1 cellular context compared by ENCODE assay signal in the genomic region with DNA sequence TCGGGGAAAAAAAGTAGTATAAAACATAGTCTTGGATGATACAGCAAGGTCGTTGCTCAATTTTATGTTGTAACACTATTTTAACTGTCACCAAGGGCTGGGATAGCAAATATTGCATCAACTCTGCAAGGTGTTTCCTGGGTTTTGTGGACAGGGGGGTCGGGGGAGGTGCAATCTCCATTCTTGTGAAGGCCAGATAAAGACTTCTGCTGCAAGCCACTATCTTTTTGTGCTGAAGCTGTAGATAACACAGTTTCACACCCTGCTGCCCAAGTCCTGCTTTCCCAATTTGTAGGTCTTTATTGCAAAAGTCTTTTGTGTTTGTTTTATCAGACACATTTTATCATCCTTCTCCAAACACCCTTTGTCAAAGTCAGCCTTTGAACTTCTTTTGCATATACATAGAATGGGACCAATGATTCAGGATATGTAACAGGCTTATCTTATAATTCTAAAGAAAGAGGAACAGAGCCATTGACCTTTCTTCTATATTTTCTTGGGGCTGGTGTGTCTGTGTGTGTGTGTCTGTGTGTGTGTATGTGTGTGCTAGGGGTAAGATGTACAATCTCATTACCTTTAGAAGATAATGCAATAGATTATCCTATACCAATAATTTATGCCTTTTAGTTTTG.
TF ChIP-seq lines count a peak whose summit lies in the region.

No MANE protein-coding gene starts in this region.

TF ChIP-seq in K562, 482 proteins besides CTCF, POLR2A, EP300 and RAD21 (continued from another document and continues in another):
- TF ChIP-seq, protein P1, sequence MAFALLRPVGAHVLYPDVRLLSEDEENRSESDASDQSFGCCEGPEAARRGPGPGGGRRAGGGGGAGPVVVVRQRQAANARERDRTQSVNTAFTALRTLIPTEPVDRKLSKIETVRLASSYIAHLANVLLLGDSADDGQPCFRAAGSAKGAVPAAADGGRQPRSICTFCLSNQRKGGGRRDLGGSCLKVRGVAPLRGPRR (CRISPR knock-in tag; IDR thresholded peaks at IDR 0.05): no peak
- no peak for TF ChIP-seq POLR2G (IDR thresholded peaks at IDR 0.05; ENCODE audit: low read depth, low read length)
- TF ChIP-seq SPI1 (IDR thresholded peaks at IDR 0.05; ENCODE audit: borderline replicate concordance, low read depth, low read length): peak; percentile 89
- TF ChIP-seq, protein P2, sequence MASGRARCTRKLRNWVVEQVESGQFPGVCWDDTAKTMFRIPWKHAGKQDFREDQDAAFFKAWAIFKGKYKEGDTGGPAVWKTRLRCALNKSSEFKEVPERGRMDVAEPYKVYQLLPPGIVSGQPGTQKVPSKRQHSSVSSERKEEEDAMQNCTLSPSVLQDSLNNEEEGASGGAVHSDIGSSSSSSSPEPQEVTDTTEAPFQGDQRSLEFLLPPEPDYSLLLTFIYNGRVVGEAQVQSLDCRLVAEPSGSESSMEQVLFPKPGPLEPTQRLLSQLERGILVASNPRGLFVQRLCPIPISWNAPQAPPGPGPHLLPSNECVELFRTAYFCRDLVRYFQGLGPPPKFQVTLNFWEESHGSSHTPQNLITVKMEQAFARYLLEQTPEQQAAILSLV (tag; IDR thresholded peaks at IDR 0.05): peak; percentile 99
- peak; percentile 97 for TF ChIP-seq DMBX1 (CRISPR knock-in tag; IDR thresholded peaks at IDR 0.05; ENCODE audit: borderline replicate concordance)
- TF ChIP-seq, protein P3, sequence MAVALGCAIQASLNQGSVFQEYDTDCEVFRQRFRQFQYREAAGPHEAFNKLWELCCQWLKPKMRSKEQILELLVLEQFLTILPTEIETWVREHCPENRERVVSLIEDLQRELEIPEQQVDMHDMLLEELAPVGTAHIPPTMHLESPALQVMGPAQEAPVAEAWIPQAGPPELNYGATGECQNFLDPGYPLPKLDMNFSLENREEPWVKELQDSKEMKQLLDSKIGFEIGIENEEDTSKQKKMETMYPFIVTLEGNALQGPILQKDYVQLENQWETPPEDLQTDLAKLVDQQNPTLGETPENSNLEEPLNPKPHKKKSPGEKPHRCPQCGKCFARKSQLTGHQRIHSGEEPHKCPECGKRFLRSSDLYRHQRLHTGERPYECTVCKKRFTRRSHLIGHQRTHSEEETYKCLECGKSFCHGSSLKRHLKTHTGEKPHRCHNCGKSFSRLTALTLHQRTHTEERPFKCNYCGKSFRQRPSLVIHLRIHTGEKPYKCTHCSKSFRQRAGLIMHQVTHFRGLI (CRISPR knock-in tag; IDR thresholded peaks at IDR 0.05): peak; percentile 82
- TF ChIP-seq, protein P4, sequence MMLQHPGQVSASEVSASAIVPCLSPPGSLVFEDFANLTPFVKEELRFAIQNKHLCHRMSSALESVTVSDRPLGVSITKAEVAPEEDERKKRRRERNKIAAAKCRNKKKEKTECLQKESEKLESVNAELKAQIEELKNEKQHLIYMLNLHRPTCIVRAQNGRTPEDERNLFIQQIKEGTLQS (IDR thresholded peaks at IDR 0.05): peak; percentile 99
- TF ChIP-seq, protein P4 (CRISPR knock-in tag; conservative IDR thresholded peaks at IDR 0.05): peak; percentile 79; the same call in 1 of the 2 replicates
- peak; percentile 83 for TF ChIP-seq MAFG (tag; conservative IDR thresholded peaks at IDR 0.05)
- TF ChIP-seq ZBTB8A (IDR thresholded peaks at IDR 0.05; ENCODE audit: partially characterized antibody): no peak
- TF ChIP-seq TOE1 (IDR thresholded peaks at IDR 0.05; ENCODE audit: borderline replicate concordance): peak; percentile 78; the same call in 1 of the 2 replicates
- TF ChIP-seq TOE1 (CRISPR knock-in tag; IDR thresholded peaks at IDR 0.05; ENCODE audit: borderline replicate concordance, low read depth): no peak
- 0 out of 2 replicates have a peak, but pooled peaks have one; percentile 5 for TF ChIP-seq CBX1 (IDR thresholded peaks at IDR 0.05; ENCODE audit: low read depth)
- TF ChIP-seq, protein P5, sequence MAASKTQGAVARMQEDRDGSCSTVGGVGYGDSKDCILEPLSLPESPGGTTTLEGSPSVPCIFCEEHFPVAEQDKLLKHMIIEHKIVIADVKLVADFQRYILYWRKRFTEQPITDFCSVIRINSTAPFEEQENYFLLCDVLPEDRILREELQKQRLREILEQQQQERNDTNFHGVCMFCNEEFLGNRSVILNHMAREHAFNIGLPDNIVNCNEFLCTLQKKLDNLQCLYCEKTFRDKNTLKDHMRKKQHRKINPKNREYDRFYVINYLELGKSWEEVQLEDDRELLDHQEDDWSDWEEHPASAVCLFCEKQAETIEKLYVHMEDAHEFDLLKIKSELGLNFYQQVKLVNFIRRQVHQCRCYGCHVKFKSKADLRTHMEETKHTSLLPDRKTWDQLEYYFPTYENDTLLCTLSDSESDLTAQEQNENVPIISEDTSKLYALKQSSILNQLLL (CRISPR knock-in tag; IDR thresholded peaks at IDR 0.05; ENCODE audit: borderline replicate concordance): no peak
- TF ChIP-seq, protein P6, sequence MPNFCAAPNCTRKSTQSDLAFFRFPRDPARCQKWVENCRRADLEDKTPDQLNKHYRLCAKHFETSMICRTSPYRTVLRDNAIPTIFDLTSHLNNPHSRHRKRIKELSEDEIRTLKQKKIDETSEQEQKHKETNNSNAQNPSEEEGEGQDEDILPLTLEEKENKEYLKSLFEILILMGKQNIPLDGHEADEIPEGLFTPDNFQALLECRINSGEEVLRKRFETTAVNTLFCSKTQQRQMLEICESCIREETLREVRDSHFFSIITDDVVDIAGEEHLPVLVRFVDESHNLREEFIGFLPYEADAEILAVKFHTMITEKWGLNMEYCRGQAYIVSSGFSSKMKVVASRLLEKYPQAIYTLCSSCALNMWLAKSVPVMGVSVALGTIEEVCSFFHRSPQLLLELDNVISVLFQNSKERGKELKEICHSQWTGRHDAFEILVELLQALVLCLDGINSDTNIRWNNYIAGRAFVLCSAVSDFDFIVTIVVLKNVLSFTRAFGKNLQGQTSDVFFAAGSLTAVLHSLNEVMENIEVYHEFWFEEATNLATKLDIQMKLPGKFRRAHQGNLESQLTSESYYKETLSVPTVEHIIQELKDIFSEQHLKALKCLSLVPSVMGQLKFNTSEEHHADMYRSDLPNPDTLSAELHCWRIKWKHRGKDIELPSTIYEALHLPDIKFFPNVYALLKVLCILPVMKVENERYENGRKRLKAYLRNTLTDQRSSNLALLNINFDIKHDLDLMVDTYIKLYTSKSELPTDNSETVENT (CRISPR knock-in tag; IDR thresholded peaks at IDR 0.05): no peak
- peak; percentile 93 for TF ChIP-seq MEF2D (tag; conservative IDR thresholded peaks at IDR 0.05; ENCODE audit: low read depth)
- peak in 1 of 2 experiments; percentile 92; a peak in 2 of 4 replicates for TF ChIP-seq ETV6 (IDR thresholded peaks at IDR 0.05; ENCODE audit: borderline replicate concordance in 1 of 2, low read depth in 2 of 2, low read length in 1 of 2)
- no peak for TF ChIP-seq ETV6 (CRISPR knock-in tag; IDR thresholded peaks at IDR 0.05; ENCODE audit: borderline replicate concordance)
- no peak for TF ChIP-seq ZNF140 (CRISPR knock-in tag; IDR thresholded peaks at IDR 0.05)
- peak; percentile 82 to 90; a peak in 3 of 4 replicates for TF ChIP-seq TEAD1 (CRISPR knock-in tag; IDR thresholded peaks at IDR 0.05)
- TF ChIP-seq PHB2 (IDR thresholded peaks at IDR 0.05; ENCODE audit: low read depth): peak; percentile 97
- TF ChIP-seq ZBTB7A (IDR thresholded peaks at IDR 0.05; ENCODE audit: borderline replicate concordance, control insufficient read depth, low read depth, low read length): peak; percentile 80
- TF ChIP-seq NCOA4 (IDR thresholded peaks at IDR 0.05; ENCODE audit: partially characterized antibody): no peak
- TF ChIP-seq, protein P7, sequence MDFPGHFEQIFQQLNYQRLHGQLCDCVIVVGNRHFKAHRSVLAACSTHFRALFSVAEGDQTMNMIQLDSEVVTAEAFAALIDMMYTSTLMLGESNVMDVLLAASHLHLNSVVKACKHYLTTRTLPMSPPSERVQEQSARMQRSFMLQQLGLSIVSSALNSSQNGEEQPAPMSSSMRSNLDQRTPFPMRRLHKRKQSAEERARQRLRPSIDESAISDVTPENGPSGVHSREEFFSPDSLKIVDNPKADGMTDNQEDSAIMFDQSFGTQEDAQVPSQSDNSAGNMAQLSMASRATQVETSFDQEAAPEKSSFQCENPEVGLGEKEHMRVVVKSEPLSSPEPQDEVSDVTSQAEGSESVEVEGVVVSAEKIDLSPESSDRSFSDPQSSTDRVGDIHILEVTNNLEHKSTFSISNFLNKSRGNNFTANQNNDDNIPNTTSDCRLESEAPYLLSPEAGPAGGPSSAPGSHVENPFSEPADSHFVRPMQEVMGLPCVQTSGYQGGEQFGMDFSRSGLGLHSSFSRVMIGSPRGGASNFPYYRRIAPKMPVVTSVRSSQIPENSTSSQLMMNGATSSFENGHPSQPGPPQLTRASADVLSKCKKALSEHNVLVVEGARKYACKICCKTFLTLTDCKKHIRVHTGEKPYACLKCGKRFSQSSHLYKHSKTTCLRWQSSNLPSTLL (IDR thresholded peaks at IDR 0.05): no peak
- TF ChIP-seq ETV1 (tag; conservative IDR thresholded peaks at IDR 0.05; ENCODE audit: low read depth): peak; percentile 98
- TF ChIP-seq BRD9 (IDR thresholded peaks at IDR 0.05; ENCODE audit: low read depth, partially characterized antibody): peak; percentile 95
- TF ChIP-seq, protein P8, sequence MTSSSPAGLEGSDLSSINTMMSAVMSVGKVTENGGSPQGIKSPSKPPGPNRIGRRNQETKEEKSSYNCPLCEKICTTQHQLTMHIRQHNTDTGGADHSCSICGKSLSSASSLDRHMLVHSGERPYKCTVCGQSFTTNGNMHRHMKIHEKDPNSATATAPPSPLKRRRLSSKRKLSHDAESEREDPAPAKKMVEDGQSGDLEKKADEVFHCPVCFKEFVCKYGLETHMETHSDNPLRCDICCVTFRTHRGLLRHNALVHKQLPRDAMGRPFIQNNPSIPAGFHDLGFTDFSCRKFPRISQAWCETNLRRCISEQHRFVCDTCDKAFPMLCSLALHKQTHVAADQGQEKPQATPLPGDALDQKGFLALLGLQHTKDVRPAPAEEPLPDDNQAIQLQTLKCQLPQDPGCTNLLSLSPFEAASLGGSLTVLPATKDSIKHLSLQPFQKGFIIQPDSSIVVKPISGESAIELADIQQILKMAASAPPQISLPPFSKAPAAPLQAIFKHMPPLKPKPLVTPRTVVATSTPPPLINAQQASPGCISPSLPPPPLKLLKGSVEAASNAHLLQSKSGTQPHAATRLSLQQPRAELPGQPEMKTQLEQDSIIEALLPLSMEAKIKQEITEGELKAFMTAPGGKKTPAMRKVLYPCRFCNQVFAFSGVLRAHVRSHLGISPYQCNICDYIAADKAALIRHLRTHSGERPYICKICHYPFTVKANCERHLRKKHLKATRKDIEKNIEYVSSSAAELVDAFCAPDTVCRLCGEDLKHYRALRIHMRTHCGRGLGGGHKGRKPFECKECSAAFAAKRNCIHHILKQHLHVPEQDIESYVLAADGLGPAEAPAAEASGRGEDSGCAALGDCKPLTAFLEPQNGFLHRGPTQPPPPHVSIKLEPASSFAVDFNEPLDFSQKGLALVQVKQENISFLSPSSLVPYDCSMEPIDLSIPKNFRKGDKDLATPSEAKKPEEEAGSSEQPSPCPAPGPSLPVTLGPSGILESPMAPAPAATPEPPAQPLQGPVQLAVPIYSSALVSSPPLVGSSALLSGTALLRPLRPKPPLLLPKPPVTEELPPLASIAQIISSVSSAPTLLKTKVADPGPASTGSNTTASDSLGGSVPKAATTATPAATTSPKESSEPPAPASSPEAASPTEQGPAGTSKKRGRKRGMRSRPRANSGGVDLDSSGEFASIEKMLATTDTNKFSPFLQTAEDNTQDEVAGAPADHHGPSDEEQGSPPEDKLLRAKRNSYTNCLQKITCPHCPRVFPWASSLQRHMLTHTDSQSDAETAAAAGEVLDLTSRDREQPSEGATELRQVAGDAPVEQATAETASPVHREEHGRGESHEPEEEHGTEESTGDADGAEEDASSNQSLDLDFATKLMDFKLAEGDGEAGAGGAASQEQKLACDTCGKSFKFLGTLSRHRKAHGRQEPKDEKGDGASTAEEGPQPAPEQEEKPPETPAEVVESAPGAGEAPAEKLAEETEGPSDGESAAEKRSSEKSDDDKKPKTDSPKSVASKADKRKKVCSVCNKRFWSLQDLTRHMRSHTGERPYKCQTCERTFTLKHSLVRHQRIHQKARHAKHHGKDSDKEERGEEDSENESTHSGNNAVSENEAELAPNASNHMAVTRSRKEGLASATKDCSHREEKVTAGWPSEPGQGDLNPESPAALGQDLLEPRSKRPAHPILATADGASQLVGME (CRISPR knock-in tag; IDR thresholded peaks at IDR 0.05): peak; percentile 56; the same call in 1 of the 2 replicates
- TF ChIP-seq SMARCE1 (IDR thresholded peaks at IDR 0.05): peak; percentile 100
- TF ChIP-seq TRIM28 (IDR thresholded peaks at IDR 0.05): peak; percentile 69; the same call in 1 of the 2 replicates
- peak; percentile 96 for TF ChIP-seq ZNF589 (CRISPR knock-in tag; IDR thresholded peaks at IDR 0.05; ENCODE audit: low read depth)
- TF ChIP-seq MEF2A (IDR thresholded peaks at IDR 0.05; ENCODE audit: control insufficient read depth, low read depth, low read length): peak; percentile 45
- TF ChIP-seq NFATC3 (IDR thresholded peaks at IDR 0.05): peak; percentile 79
- TF ChIP-seq PHF8 (IDR thresholded peaks at IDR 0.05; ENCODE audit: borderline replicate concordance, low read length): no peak
- TF ChIP-seq XRCC5 (IDR thresholded peaks at IDR 0.05; ENCODE audit: low read depth, low read length): peak; percentile 53; the same call in 1 of the 2 replicates
- TF ChIP-seq, protein P9, sequence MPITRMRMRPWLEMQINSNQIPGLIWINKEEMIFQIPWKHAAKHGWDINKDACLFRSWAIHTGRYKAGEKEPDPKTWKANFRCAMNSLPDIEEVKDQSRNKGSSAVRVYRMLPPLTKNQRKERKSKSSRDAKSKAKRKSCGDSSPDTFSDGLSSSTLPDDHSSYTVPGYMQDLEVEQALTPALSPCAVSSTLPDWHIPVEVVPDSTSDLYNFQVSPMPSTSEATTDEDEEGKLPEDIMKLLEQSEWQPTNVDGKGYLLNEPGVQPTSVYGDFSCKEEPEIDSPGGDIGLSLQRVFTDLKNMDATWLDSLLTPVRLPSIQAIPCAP (CRISPR knock-in tag; IDR thresholded peaks at IDR 0.05; ENCODE audit: borderline replicate concordance): no peak
- TF ChIP-seq ZBTB17 (CRISPR knock-in tag; IDR thresholded peaks at IDR 0.05): peak; percentile 72; the same call in 1 of the 2 replicates
- TF ChIP-seq, protein P10, sequence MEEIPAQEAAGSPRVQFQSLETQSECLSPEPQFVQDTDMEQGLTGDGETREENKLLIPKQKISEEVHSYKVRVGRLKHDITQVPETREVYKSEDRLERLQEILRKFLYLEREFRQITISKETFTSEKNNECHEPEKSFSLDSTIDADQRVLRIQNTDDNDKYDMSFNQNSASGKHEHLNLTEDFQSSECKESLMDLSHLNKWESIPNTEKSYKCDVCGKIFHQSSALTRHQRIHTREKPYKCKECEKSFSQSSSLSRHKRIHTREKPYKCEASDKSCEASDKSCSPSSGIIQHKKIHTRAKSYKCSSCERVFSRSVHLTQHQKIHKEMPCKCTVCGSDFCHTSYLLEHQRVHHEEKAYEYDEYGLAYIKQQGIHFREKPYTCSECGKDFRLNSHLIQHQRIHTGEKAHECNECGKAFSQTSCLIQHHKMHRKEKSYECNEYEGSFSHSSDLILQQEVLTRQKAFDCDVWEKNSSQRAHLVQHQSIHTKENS (CRISPR knock-in tag; IDR thresholded peaks at IDR 0.05): no peak
